Comparison of ENCODE assay signal across 2 cellular contexts in genomic region chr17:71845354-71845753, GRCh38.
A peak's percentile ranks its signal among the peaks of the same experiment; 100 is the strongest.
TF ChIP-seq lines count a peak whose summit lies in the region.

No MANE protein-coding gene starts in this region.

TF ChIP-seq in GM23338, 12 proteins besides CTCF, POLR2A, EP300 and RAD21:
- TF ChIP-seq ETS1 (IDR thresholded peaks at IDR 0.05) (no peak), STAT1 (IDR thresholded peaks at IDR 0.05; ENCODE audit: unreplicated experiment) (no peak), REST (IDR thresholded peaks at IDR 0.05; ENCODE audit: unreplicated experiment) (no peak), EZH2 (IDR thresholded peaks at IDR 0.05; ENCODE audit: low read depth, unreplicated experiment) (no peak), NANOG (IDR thresholded peaks at IDR 0.05; ENCODE audit: borderline replicate concordance) (no peak), POLR2AphosphoS5 (IDR thresholded peaks at IDR 0.05; ENCODE audit: low read depth) (no peak), ZNF331 (CRISPR knock-in tag; IDR thresholded peaks at IDR 0.05; ENCODE audit: low read depth) (no peak), ZNF462 (CRISPR knock-in tag; IDR thresholded peaks at IDR 0.05) (no peak), EZH2phosphoT487 (IDR thresholded peaks at IDR 0.05; ENCODE audit: unreplicated experiment) (no peak), ZNF114 (CRISPR knock-in tag; IDR thresholded peaks at IDR 0.05) (no peak), JUNB (IDR thresholded peaks at IDR 0.05; ENCODE audit: unreplicated experiment) (no peak), CREB1 (CRISPR knock-in tag; IDR thresholded peaks at IDR 0.05; ENCODE audit: low read depth) (no peak)

TF ChIP-seq in HEK293, 187 proteins besides CTCF, POLR2A, EP300 and RAD21 (continued from another document):
- no peak for TF ChIP-seq ZBTB1 (tag by site-specific recombination; IDR thresholded peaks at IDR 0.05)
- TF ChIP-seq ZNF830 (tag by site-specific recombination; IDR thresholded peaks at IDR 0.05; ENCODE audit: low read depth): no peak
- TF ChIP-seq SCRT2 (tag by site-specific recombination; IDR thresholded peaks at IDR 0.05): peak; percentile 42; the same call in 1 of the 2 replicates
